In genomic region chr10:129305046-129305445, GRCh38 we compare ENCODE assay signal across 27 cellular contexts.
DNase-seq lines count a peak whose midpoint lies in the region; ATAC-seq, FAIRE-seq and TF ChIP-seq lines count a peak whose summit lies in the region.
"Had no signal": no experiment of that assay in that cellular context is flagged by ENCODE, and none has a peak within 500 bp of the region (broad histone marks: within the 10 kb centered on the region; RNA-seq: fewer than 3 reads in every experiment).

No MANE protein-coding gene starts in this region.

- H2BK5ac ChIP-seq in mesenchymal stem cell (ENCODE audit: low read depth, low read length, poor library complexity, severe bottlenecking): no peak overlapping the region

- H3K18ac ChIP-seq in mesenchymal stem cell (ENCODE audit: low read depth in 1 of 2, low read length in 2 of 2): no peak overlapping the region

- no peak overlapping the region for H3K9ac ChIP-seq in mesenchymal stem cell (ENCODE audit: low read length)
- H3K9ac ChIP-seq: BLaER1, GM23248 had no signal

- no peak overlapping the region for H4K8ac ChIP-seq in mesenchymal stem cell (ENCODE audit: low read length)

- H3K27me3 ChIP-seq in bronchial epithelial cell (ENCODE audit: control insufficient read depth, insufficient read depth, low read length): no peaks in the 10 kb centered on the region
- no peaks in the 10 kb centered on the region for H3K27me3 ChIP-seq in mesenchymal stem cell (ENCODE audit: control insufficient read depth in 1 of 2, insufficient read depth in 1 of 2, low read length in 2 of 2)
- H3K27me3 ChIP-seq: BLaER1, SJCRH30 had no signal

- no peak overlapping the region for H2BK15ac ChIP-seq in mesenchymal stem cell (ENCODE audit: low read depth, poor library complexity, severe bottlenecking)

- DNase-seq in LNCaP clone FGC (ENCODE audit: low read depth): peak; percentile 10
- peak; percentile 39 for DNase-seq in bronchial epithelial cell (ENCODE audit: low read depth)
- DNase-seq in fibroblast of pulmonary artery (ENCODE audit: low read depth): peak; percentile 79
- peak; percentile 70 for DNase-seq in mesenchymal stem cell
- DNase-seq in mesenteric fat pad (ENCODE audit: low spot score): no peak
- no peak for DNase-seq in cerebellar cortex (ENCODE audit: low spot score)
- DNase-seq: ACHN; Caco-2; CD4-positive, alpha-beta memory T cell; DMS 273 treated with DMSO at 0.1 percent for 48 hours; DMS79 treated with DMSO at 0.1 percent for 48 hours; GM23248; H9; HFFc6; NCI-H1092; NCI-H1436 treated with DMSO at 0.1 percent for 48 hours; NCI-H2081; NCI-H2171; NCI-H345; NCI-H524; NCI-H774; NK-92 treated with Interleukin-12 subunit alpha and Interleukin-12 subunit beta, amount 100 ng/mL, for 24 hours; SJCRH30 had no signal

- no peak overlapping the region for H2AFZ ChIP-seq in mesenchymal stem cell (ENCODE audit: low read depth, low read length)
- H2AFZ ChIP-seq: GM23248 had no signal

- H3K4me2 ChIP-seq in mesenchymal stem cell (ENCODE audit: low read length, poor library complexity, severe bottlenecking): no peak overlapping the region
- H3K4me2 ChIP-seq: BLaER1 had no signal

- H3K36me3 ChIP-seq in bronchial epithelial cell (ENCODE audit: control insufficient read depth, insufficient read depth, low read length) (no peaks in the 10 kb centered on the region), mesenchymal stem cell (ENCODE audit: control insufficient read depth in 1 of 2, insufficient read depth in 2 of 2, low read depth in 1 of 2, low read length in 2 of 2) (no peaks in the 10 kb centered on the region)
- H3K36me3 ChIP-seq: BLaER1, SJCRH30 had no signal

- no peak overlapping the region for H3K4ac ChIP-seq in mesenchymal stem cell (ENCODE audit: low read depth in 1 of 2, low read length in 2 of 2)

- H2BK120ac ChIP-seq in mesenchymal stem cell (ENCODE audit: low read depth, low read length): no peak overlapping the region

- H3K14ac ChIP-seq in mesenchymal stem cell (ENCODE audit: low read length in 2 of 2): no peak overlapping the region

- no peak for ATAC-seq in GM21825 (IDR thresholded peaks at IDR 0.05; ENCODE audit: unreplicated experiment)
- ATAC-seq: K562, Panc1 had no signal

- H3K9me3 ChIP-seq in mesenchymal stem cell (ENCODE audit: control insufficient read depth, low read length): no peaks in the 10 kb centered on the region
- H3K9me3 ChIP-seq: BLaER1, Caco-2, SJCRH30 had no signal

- H3K79me1 ChIP-seq in mesenchymal stem cell (replicated peaks; ENCODE audit: low read length, poor library complexity, severe bottlenecking): no peaks in the 10 kb centered on the region

- H3K4me1 ChIP-seq in mesenchymal stem cell (ENCODE audit: control insufficient read depth, insufficient read depth, low read depth, low read length): peaks cover 3% of the 10 kb centered on the region
- H3K4me1 ChIP-seq: BLaER1, SJCRH30 had no signal

- no peak overlapping the region for H4K91ac ChIP-seq in mesenchymal stem cell (ENCODE audit: low read length)

- H3K27ac ChIP-seq in mesenchymal stem cell (ENCODE audit: low read length, poor library complexity, severe bottlenecking): no peak overlapping the region
- H3K27ac ChIP-seq: BLaER1, GM23248, SJCRH30 had no signal

- no peak overlapping the region for H2BK12ac ChIP-seq in mesenchymal stem cell (ENCODE audit: low read length in 2 of 2)

- no peak overlapping the region for H3K23ac ChIP-seq in mesenchymal stem cell (ENCODE audit: low read length in 2 of 2)

- FAIRE-seq in bronchial epithelial cell (lab: Jason Lieb, UNC): no peak
- FAIRE-seq: K562 had no signal

- no peak for TF ChIP-seq CTCF in LNCaP clone FGC (IDR thresholded peaks at IDR 0.05; ENCODE audit: control insufficient read depth, extremely low read depth, insufficient read depth)
- no peak for TF ChIP-seq CTCF in bronchial epithelial cell (IDR thresholded peaks at IDR 0.05; ENCODE audit: insufficient read depth, low read length, severe bottlenecking)
- no peak for TF ChIP-seq CTCF in fibroblast of pulmonary artery (IDR thresholded peaks at IDR 0.05; ENCODE audit: low read length, missing control alignments)

- WGBS in mesenchymal stem cell: 0% methylated on average over 1 of the region's 5 CpGs

- H2AK5ac ChIP-seq in mesenchymal stem cell (ENCODE audit: low read length, severe bottlenecking): no peak overlapping the region

- H3K4me3 ChIP-seq in LNCaP clone FGC (ENCODE audit: low read depth, low read length): no peak overlapping the region
- no peak overlapping the region for H3K4me3 ChIP-seq in bronchial epithelial cell (ENCODE audit: low read depth, low read length)
- H3K4me3 ChIP-seq in fibroblast of pulmonary artery (replicated peaks; ENCODE audit: low read depth, low read length): no peak overlapping the region
- H3K4me3 ChIP-seq in mesenchymal stem cell (ENCODE audit: insufficient read depth in 1 of 2, low read depth in 1 of 2, low read length in 2 of 2): no peak overlapping the region
- H3K4me3 ChIP-seq: BLaER1, GM23248, K562, SJCRH30 had no signal

Comparison
In these comparisons a context has a peak if more than half of its experiments do, and no peak if none do; other contexts are left out.
1. DNase-seq: peak in LNCaP clone FGC (single experiment), bronchial epithelial cell (single experiment), fibroblast of pulmonary artery (single experiment) and mesenchymal stem cell (single experiment); none in mesenteric fat pad (single experiment) and cerebellar cortex (single experiment).